9 cellular contexts compared by ENCODE assay signal in the genomic region with DNA sequence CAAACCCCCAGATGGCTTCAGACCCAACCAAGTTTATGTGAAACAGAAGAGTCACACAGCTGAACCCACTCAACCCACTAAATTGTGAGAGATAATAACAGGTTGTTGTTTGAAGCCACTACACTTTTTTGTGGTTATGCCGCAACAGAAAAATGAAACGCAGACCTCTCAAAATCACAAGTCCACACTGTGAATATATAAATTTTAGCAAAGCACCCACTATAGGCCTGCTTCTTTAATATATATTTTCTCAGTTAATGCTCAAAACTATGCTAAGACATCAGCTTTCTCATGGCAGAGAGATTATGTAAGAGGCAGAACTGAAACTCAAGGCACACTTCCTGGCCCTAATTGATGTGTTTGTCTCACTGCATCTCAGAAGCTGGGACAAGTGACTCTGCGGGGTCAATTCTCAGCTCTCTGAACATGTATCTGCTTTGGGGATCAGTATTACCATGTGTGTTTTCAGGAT. TPM values are rescaled to one million over a fixed set of nuclear protein-coding genes. Genes with fewer than 3 reads are reported as not detected.
DNase-seq lines count a peak whose midpoint lies in the region; ATAC-seq lines count a peak whose summit lies in the region.
"Had no signal": no experiment of that assay in that cellular context is flagged by ENCODE, and none has a peak within 500 bp of the region (broad histone marks: within the 10 kb centered on the region; RNA-seq: fewer than 3 reads in every experiment).

No MANE protein-coding gene starts in this region.

- CTCF ChIA-PET in activated CD4-positive, alpha-beta T cell treated with anti-CD3 and anti-CD28 coated beads for 36 hours (lab: Charles Lee) = interaction anchor here (1.4 to 6.9 kb wide), 2 partner anchors 20 to 27 kb away, joined by 3 to 53 read pairs; partner anchors contain the start of gene MAP3K5

- H3K4me1 Mint-ChIP-seq in activated CD4-positive, alpha-beta T cell treated with anti-CD3 and anti-CD28 coated beads for 36 hours = peaks cover 74% of the 10 kb centered on the region
- H3K4me1 Mint-ChIP-seq in stimulated activated effector memory CD8-positive, alpha-beta T cell treated with anti-CD3 and anti-CD28 coated beads, Interleukin-12 subunit alpha, Interleukin-12 subunit beta, amount 100 ng/mL, for 72 hours = peaks cover 76% of the 10 kb centered on the region

- peak; percentile 55 for ATAC-seq in activated CD4-positive, alpha-beta T cell treated with anti-CD3 and anti-CD28 coated beads for 36 hours
- ATAC-seq in HG02759 (IDR thresholded peaks at IDR 0.05; ENCODE audit: unreplicated experiment) (peak; percentile 43), left ventricle myocardium superior (no peak)
- ATAC-seq in stimulated activated effector memory CD8-positive, alpha-beta T cell treated with anti-CD3 and anti-CD28 coated beads, Interleukin-12 subunit alpha, Interleukin-12 subunit beta, amount 100 ng/mL, for 72 hours = peak; percentile 62
- ATAC-seq: A549 had no signal

- POLR2A ChIA-PET in activated CD4-positive, alpha-beta T cell treated with anti-CD3 and anti-CD28 coated beads for 36 hours (lab: Charles Lee) = no interaction called here

- no peaks in the 10 kb centered on the region for H3K9me3 Mint-ChIP-seq in activated CD4-positive, alpha-beta T cell treated with anti-CD3 and anti-CD28 coated beads for 36 hours (ENCODE audit: low read depth)
- no peaks in the 10 kb centered on the region for H3K9me3 Mint-ChIP-seq in stimulated activated effector memory CD8-positive, alpha-beta T cell treated with anti-CD3 and anti-CD28 coated beads, Interleukin-12 subunit alpha, Interleukin-12 subunit beta, amount 100 ng/mL, for 72 hours

- no peaks in the 10 kb centered on the region for H3K36me3 Mint-ChIP-seq in activated CD4-positive, alpha-beta T cell treated with anti-CD3 and anti-CD28 coated beads for 36 hours (ENCODE audit: low read depth)
- no peaks in the 10 kb centered on the region for H3K36me3 Mint-ChIP-seq in stimulated activated effector memory CD8-positive, alpha-beta T cell treated with anti-CD3 and anti-CD28 coated beads, Interleukin-12 subunit alpha, Interleukin-12 subunit beta, amount 100 ng/mL, for 72 hours

- H3K4me3 Mint-ChIP-seq in activated CD4-positive, alpha-beta T cell treated with anti-CD3 and anti-CD28 coated beads for 36 hours = no peak overlapping the region
- peak overlapping the region; percentile 72 for H3K4me3 Mint-ChIP-seq in stimulated activated effector memory CD8-positive, alpha-beta T cell treated with anti-CD3 and anti-CD28 coated beads, Interleukin-12 subunit alpha, Interleukin-12 subunit beta, amount 100 ng/mL, for 72 hours

- H3K27me3 Mint-ChIP-seq in activated CD4-positive, alpha-beta T cell treated with anti-CD3 and anti-CD28 coated beads for 36 hours = no peaks in the 10 kb centered on the region

- peak overlapping the region; percentile 72 for H3K27ac Mint-ChIP-seq in activated CD4-positive, alpha-beta T cell treated with anti-CD3 and anti-CD28 coated beads for 36 hours
- H3K27ac Mint-ChIP-seq in stimulated activated effector memory CD8-positive, alpha-beta T cell treated with anti-CD3 and anti-CD28 coated beads, Interleukin-12 subunit alpha, Interleukin-12 subunit beta, amount 100 ng/mL, for 72 hours = peak overlapping the region; percentile 60

- intact Hi-C loops in activated CD4-positive, alpha-beta T cell treated with anti-CD3 and anti-CD28 coated beads for 36 hours (cut with DNase I, micrococcal nuclease) = loop anchor here in 1 of 2 experiments (2.0 kb wide), 1 partner anchor 20 kb away; no protein-coding TSS in a partner anchor
- intact Hi-C loops in left ventricle myocardium superior (cut with micrococcal nuclease) = no loop called here

- DNase-seq in activated CD4-positive, alpha-beta T cell treated with anti-CD3 and anti-CD28 coated beads for 36 hours = no peak
- no peak for DNase-seq in activated CD4-positive, alpha-beta T cell treated with anti-CD3 and anti-CD28 coated beads for 1 hour
- DNase-seq in NOMO-1 treated with dmso at 0.1 percent for 144 hours (lab: John Stamatoyannopoulos, UW; ENCODE audit: unreplicated experiment) (peak; percentile 76), 8988T (no peak), ecto neural progenitor cell (ENCODE audit: low spot score) (no peak), left ventricle myocardium superior (no peak)
- DNase-seq in stimulated activated effector memory CD8-positive, alpha-beta T cell treated with anti-CD3 and anti-CD28 coated beads, Interleukin-12 subunit alpha, Interleukin-12 subunit beta, amount 100 ng/mL, for 72 hours (ENCODE audit: low spot score in 2 of 2) = no peak

RNA-seq across cellular contexts. Expression of gene MAP3K5, which starts 27.7 kb away (rescaled TPM):
- total RNA-seq in activated CD4-positive, alpha-beta T cell treated with anti-CD3 and anti-CD28 coated beads for 36 hours = 1 to 10 TPM; 6.7 to 7.3 TPM
- 38.5 TPM for total RNA-seq in left ventricle myocardium superior

RNA-seq across cellular contexts. Expression of gene PEX7, which starts 57.8 kb away (rescaled TPM):
- 1 to 10 TPM; 3.6 to 4.9 TPM for total RNA-seq in activated CD4-positive, alpha-beta T cell treated with anti-CD3 and anti-CD28 coated beads for 36 hours
- total RNA-seq in left ventricle myocardium superior = 14.1 TPM
